In genomic region chr1:203128691-203129500, GRCh38 we compare ENCODE assay signal across 1 cellular context.
TF ChIP-seq lines count a peak whose summit lies in the region.

No MANE protein-coding gene starts in this region.

TF ChIP-seq in H1, 55 proteins besides CTCF, POLR2A, EP300 and RAD21:
- TF ChIP-seq E2F6 (IDR thresholded peaks at IDR 0.05) = no peak
- TF ChIP-seq FOSL1 (IDR thresholded peaks at IDR 0.05; ENCODE audit: insufficient read depth, low read depth, low read length) = no peak
- TF ChIP-seq MAFK (IDR thresholded peaks at IDR 0.05; ENCODE audit: low read depth, low read length) = no peak
- TF ChIP-seq ATF2 (IDR thresholded peaks at IDR 0.05; ENCODE audit: low read length) = no peak
- TF ChIP-seq SP4 (IDR thresholded peaks at IDR 0.05; ENCODE audit: low read length) = no peak
- no peak for TF ChIP-seq RFX5 (IDR thresholded peaks at IDR 0.05; ENCODE audit: borderline replicate concordance, low read depth, low read length)
- TF ChIP-seq EGR1 (IDR thresholded peaks at IDR 0.05; ENCODE audit: borderline replicate concordance, low read depth, low read length) = no peak
- TF ChIP-seq RXRA (IDR thresholded peaks at IDR 0.05; ENCODE audit: insufficient read depth, low read depth, low read length) = no peak
- TF ChIP-seq SIN3A (conservative IDR thresholded peaks at IDR 0.05 in 1 of 2, IDR thresholded peaks at IDR 0.05 in 1 of 2; ENCODE audit: low read depth in 1 of 2, low read length in 2 of 2) = no peak
- no peak for TF ChIP-seq NRF1 (IDR thresholded peaks at IDR 0.05; ENCODE audit: low read depth, low read length)
